9 cellular contexts compared by ENCODE assay signal in genomic region chr19:12913011-12913561, GRCh38. TPM values are rescaled to one million over a fixed set of nuclear protein-coding genes. Genes with fewer than 3 reads are reported as not detected.
DNase-seq lines count a peak whose midpoint lies in the region; ATAC-seq and TF ChIP-seq lines count a peak whose summit lies in the region.
"Had no signal": no experiment of that assay in that cellular context is flagged by ENCODE, and none has a peak within 500 bp of the region (broad histone marks: within the 10 kb centered on the region; RNA-seq: fewer than 3 reads in every experiment).

No MANE protein-coding gene starts in this region.

- H3K9me3 Mint-ChIP-seq in activated naive CD4-positive, alpha-beta T cell treated with anti-CD3 and anti-CD28 coated beads, Interleukin-2, amount 50 U/mL, for 24 hours, result no peaks in the 10 kb centered on the region
- no peaks in the 10 kb centered on the region for H3K9me3 Mint-ChIP-seq in activated naive CD4-positive, alpha-beta T cell treated with anti-CD3 and anti-CD28 coated beads, Interleukin-2, amount 50 U/mL, for 72 hours
- H3K9me3 Mint-ChIP-seq in effector memory CD8-positive, alpha-beta T cell, result no peaks in the 10 kb centered on the region

- ATAC-seq in activated naive CD4-positive, alpha-beta T cell treated with anti-CD3 and anti-CD28 coated beads, Interleukin-2, amount 50 U/mL, for 72 hours, result no peak
- no peak for ATAC-seq in effector memory CD8-positive, alpha-beta T cell (replicated peaks)

- no peaks in the 10 kb centered on the region for H3K36me3 Mint-ChIP-seq in activated naive CD4-positive, alpha-beta T cell treated with anti-CD3 and anti-CD28 coated beads, Interleukin-2, amount 50 U/mL, for 24 hours
- H3K36me3 Mint-ChIP-seq in activated naive CD4-positive, alpha-beta T cell treated with anti-CD3 and anti-CD28 coated beads, Interleukin-2, amount 50 U/mL, for 72 hours, result no peaks in the 10 kb centered on the region
- peaks cover 5% of the 10 kb centered on the region for H3K36me3 Mint-ChIP-seq in effector memory CD8-positive, alpha-beta T cell (ENCODE audit: insufficient read depth)

- H3K4me3 ChIP-seq in fibroblast of villous mesenchyme (ENCODE audit: low read depth, low read length) (no peak overlapping the region), neutrophil (ENCODE audit: low read depth in 1 of 2, low read length in 1 of 2) (peak overlapping the region; percentile 28 to 32)

- no peaks in the 10 kb centered on the region for H3K27me3 Mint-ChIP-seq in activated naive CD4-positive, alpha-beta T cell treated with anti-CD3 and anti-CD28 coated beads, Interleukin-2, amount 50 U/mL, for 24 hours
- no peaks in the 10 kb centered on the region for H3K27me3 Mint-ChIP-seq in effector memory CD8-positive, alpha-beta T cell

- TF ChIP-seq CTCF in fibroblast of villous mesenchyme (IDR thresholded peaks at IDR 0.05; ENCODE audit: insufficient read depth, low read depth, low read length), result no peak
- TF ChIP-seq CTCF in neutrophil (IDR thresholded peaks at IDR 0.05), result no peak

- H3K27ac ChIP-seq in neutrophil, result peak overlapping the region; percentile 78

- peaks cover 27 to 29% of the 10 kb centered on the region in 2 experiments for H3K4me1 ChIP-seq in neutrophil (ENCODE audit: control insufficient read depth in 1 of 2, insufficient read depth in 1 of 2, low read depth in 1 of 2, low read length in 1 of 2)

- H3K9me3 ChIP-seq in neutrophil, result no peaks in the 10 kb centered on the region

- H3K4me1 Mint-ChIP-seq in activated naive CD4-positive, alpha-beta T cell treated with anti-CD3 and anti-CD28 coated beads, Interleukin-2, amount 50 U/mL, for 24 hours, result peaks cover 30% of the 10 kb centered on the region
- H3K4me1 Mint-ChIP-seq in effector memory CD8-positive, alpha-beta T cell (ENCODE audit: low read depth in 2 of 2), result peaks cover 6 to 9% of the 10 kb centered on the region in 2 donors

- peak overlapping the region; percentile 68 for H3K27ac Mint-ChIP-seq in activated naive CD4-positive, alpha-beta T cell treated with anti-CD3 and anti-CD28 coated beads, Interleukin-2, amount 50 U/mL, for 24 hours
- no peak overlapping the region for H3K27ac Mint-ChIP-seq in activated naive CD4-positive, alpha-beta T cell treated with anti-CD3 and anti-CD28 coated beads, Interleukin-2, amount 50 U/mL, for 72 hours
- H3K27ac Mint-ChIP-seq in effector memory CD8-positive, alpha-beta T cell, result peak overlapping the region in 1 of 2 donors; percentile 97

- H3K27me3 ChIP-seq in neutrophil, result no peaks in the 10 kb centered on the region

- no peaks in the 10 kb centered on the region for H3K36me3 ChIP-seq in neutrophil

- H3K4me3 Mint-ChIP-seq in activated naive CD4-positive, alpha-beta T cell treated with anti-CD3 and anti-CD28 coated beads, Interleukin-2, amount 50 U/mL, for 24 hours, result no peak overlapping the region
- H3K4me3 Mint-ChIP-seq in effector memory CD8-positive, alpha-beta T cell, result no peak overlapping the region

- DNase-seq in activated naive CD4-positive, alpha-beta T cell treated with anti-CD3 and anti-CD28 coated beads, Interleukin-2, amount 50 U/mL, for 72 hours (ENCODE audit: low spot score in 2 of 2), result no peak
- DNase-seq in SK-N-DZ (ENCODE audit: low spot score), result peak; percentile 41
- peak; percentile 52 for DNase-seq in fibroblast of villous mesenchyme (ENCODE audit: low read depth)
- DNase-seq in stimulated activated CD4-positive, alpha-beta T cell treated with anti-CD3 and anti-CD28 coated beads, Interleukin-2, amount 100 ng/mL, for 48 hours, result no peak
- DNase-seq in activated CD4-positive, CD25-positive, alpha-beta regulatory T cell treated with anti-CD3 and anti-CD28 coated beads, Interleukin-2, amount 50 U/mL, for 72 hours, result no peak
- DNase-seq in effector memory CD8-positive, alpha-beta T cell, result no peak

RNA-seq across cellular contexts. Expression of gene SYCE2, which starts 6.0 kb away (rescaled TPM):
- total RNA-seq in activated naive CD4-positive, alpha-beta T cell treated with anti-CD3 and anti-CD28 coated beads, Interleukin-2, amount 50 U/mL, for 72 hours, result 1 to 10 TPM; 2.2 to 4.8 TPM
- polyA plus RNA-seq in SK-N-DZ (2014; cell fraction: cytosol; rRNA removed), result 0.22 and 0.53 TPM in 2 replicates
- 0.75 and 1.5 TPM in 2 replicates for polyA plus RNA-seq in SK-N-DZ (2014; cell fraction: nucleus; rRNA removed)
- total RNA-seq in fibroblast of villous mesenchyme, result under 0.01 TPM in 2 replicates

RNA-seq across cellular contexts. Expression of gene FARSA, which starts 20.4 kb away (rescaled TPM):
- total RNA-seq in activated naive CD4-positive, alpha-beta T cell treated with anti-CD3 and anti-CD28 coated beads, Interleukin-2, amount 50 U/mL, for 72 hours, result 100 to 1,000 TPM in 1 of 2 donors, 10 to 100 TPM in 1; 89.2 to 116 TPM
- polyA plus RNA-seq in SK-N-DZ (2014; cell fraction: cytosol; rRNA removed), result 81.9 and 107 TPM in 2 replicates
- 73.3 and 79.5 TPM in 2 replicates for polyA plus RNA-seq in SK-N-DZ (2014; cell fraction: nucleus; rRNA removed)
- 65.2 and 70.2 TPM in 2 replicates for total RNA-seq in fibroblast of villous mesenchyme

RNA-seq across cellular contexts. Expression of gene GCDH, which starts 22.1 kb away (rescaled TPM):
- 10 to 100 TPM; 41.8 to 48.9 TPM for total RNA-seq in activated naive CD4-positive, alpha-beta T cell treated with anti-CD3 and anti-CD28 coated beads, Interleukin-2, amount 50 U/mL, for 72 hours
- polyA plus RNA-seq in SK-N-DZ (2014; cell fraction: cytosol; rRNA removed), result 55.9 and 85.5 TPM in 2 replicates
- polyA plus RNA-seq in SK-N-DZ (2014; cell fraction: nucleus; rRNA removed), result 56.2 and 117 TPM in 2 replicates
- total RNA-seq in fibroblast of villous mesenchyme, result 17.3 and 19.6 TPM in 2 replicates

RNA-seq across cellular contexts. Expression of gene CALR, which starts 25.3 kb away (rescaled TPM):
- total RNA-seq in activated naive CD4-positive, alpha-beta T cell treated with anti-CD3 and anti-CD28 coated beads, Interleukin-2, amount 50 U/mL, for 72 hours, result 100 to 1,000 TPM; 505 to 624 TPM
- 519 and 594 TPM in 2 replicates for polyA plus RNA-seq in SK-N-DZ (2014; cell fraction: cytosol; rRNA removed)
- polyA plus RNA-seq in SK-N-DZ (2014; cell fraction: nucleus; rRNA removed), result 267 and 339 TPM in 2 replicates
- 2,107 and 2,588 TPM in 2 replicates for total RNA-seq in fibroblast of villous mesenchyme

RNA-seq across cellular contexts. Expression of gene KLF1, which starts 26.1 kb away (rescaled TPM):
- under 1 TPM; 0.46 to 0.54 TPM for total RNA-seq in activated naive CD4-positive, alpha-beta T cell treated with anti-CD3 and anti-CD28 coated beads, Interleukin-2, amount 50 U/mL, for 72 hours
- polyA plus RNA-seq in SK-N-DZ (2014; cell fraction: cytosol; rRNA removed), result 1.9 and 2.0 TPM in 2 replicates
- polyA plus RNA-seq in SK-N-DZ (2014; cell fraction: nucleus; rRNA removed), result 1.0 and 2.0 TPM in 2 replicates
- not detected in 2 replicates for total RNA-seq in fibroblast of villous mesenchyme
- polyA plus RNA-seq: BJ had no signal

Comparison
In these comparisons a context has a peak if more than half of its experiments do, and no peak if none do; other contexts are left out.
1. DNase-seq: peak in SK-N-DZ (single experiment) and fibroblast of villous mesenchyme (single experiment); none in activated naive CD4-positive, alpha-beta T cell treated with anti-CD3 and anti-CD28 coated beads, Interleukin-2, amount 50 U/mL, for 72 hours (0 of 2), stimulated activated CD4-positive, alpha-beta T cell treated with anti-CD3 and anti-CD28 coated beads, Interleukin-2, amount 100 ng/mL, for 48 hours (0 of 2), activated CD4-positive, CD25-positive, alpha-beta regulatory T cell treated with anti-CD3 and anti-CD28 coated beads, Interleukin-2, amount 50 U/mL, for 72 hours (single experiment) and effector memory CD8-positive, alpha-beta T cell (0 of 3).